In the genomic region with DNA sequence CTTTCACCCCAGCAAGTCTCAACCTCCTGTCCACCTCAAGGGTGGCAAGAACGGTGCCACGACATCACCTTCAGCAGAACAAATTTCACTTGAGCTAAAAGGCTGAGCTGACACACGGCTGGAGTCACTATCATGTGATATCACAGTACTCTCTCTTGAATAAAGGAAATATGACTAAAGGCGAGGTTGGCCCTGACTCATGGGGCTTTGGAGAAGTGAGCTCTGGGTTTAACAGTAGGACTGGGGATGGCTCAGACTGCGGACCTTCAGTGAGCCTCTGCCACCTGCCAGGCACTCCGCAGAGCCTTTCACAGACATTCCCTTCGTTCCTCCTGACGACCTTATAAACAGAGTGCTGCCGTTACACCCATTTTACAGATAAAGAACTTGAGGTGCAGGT, we compare ENCODE assay signal across 9 cellular contexts. TPM values are rescaled to one million over a fixed set of nuclear protein-coding genes. Genes with fewer than 3 reads are reported as not detected.
DNase-seq lines count a peak whose midpoint lies in the region; ATAC-seq, FAIRE-seq and TF ChIP-seq lines count a peak whose summit lies in the region.
"Had no signal": no experiment of that assay in that cellular context is flagged by ENCODE, and none has a peak within 500 bp of the region (broad histone marks: within the 10 kb centered on the region; RNA-seq: fewer than 3 reads in every experiment).

No MANE protein-coding gene starts in this region.

- TF ChIP-seq POLR2A in H54 (IDR thresholded peaks at IDR 0.05; ENCODE audit: low read depth, low read length): no peak

- H3K4me1 ChIP-seq in RWPE2 (ENCODE audit: insufficient read depth, poor library complexity, severe bottlenecking): peaks cover 24% of the 10 kb centered on the region
- H3K4me1 ChIP-seq in kidney (ENCODE audit: control insufficient read depth in 1 of 2, insufficient read depth in 1 of 2, low read depth in 1 of 2, low read length in 2 of 2): no peaks in the 10 kb centered on the region
- H3K4me1 ChIP-seq: suprapubic skin had no signal

- TF ChIP-seq CTCF in RWPE2 (IDR thresholded peaks at IDR 0.05; ENCODE audit: poor library complexity, severe bottlenecking) (no peak), kidney (IDR thresholded peaks at IDR 0.05; ENCODE audit: borderline replicate concordance, extremely low read depth, insufficient read depth) (no peak)

- H3K27ac ChIP-seq in RWPE2 (ENCODE audit: poor library complexity, severe bottlenecking) (peak overlapping the region; percentile 94), kidney (ENCODE audit: low read depth in 2 of 2, low read length in 2 of 2) (no peak overlapping the region)
- H3K27ac ChIP-seq: suprapubic skin had no signal

- H3K9me3 ChIP-seq in RWPE2 (ENCODE audit: severe bottlenecking) (no peaks in the 10 kb centered on the region), kidney (ENCODE audit: control insufficient read depth in 1 of 2, low read length in 2 of 2) (no peaks in the 10 kb centered on the region)
- H3K9me3 ChIP-seq: suprapubic skin had no signal

- ATAC-seq in RWPE2 (ENCODE audit: low read depth): peak; percentile 85
- ATAC-seq in GM19397 (IDR thresholded peaks at IDR 0.05; ENCODE audit: unreplicated experiment): no peak

- FAIRE-seq in H54 (lab: Jason Lieb, UNC) (peak; percentile 98), HTR-8/SVneo (lab: Jason Lieb, UNC) (no peak), kidney (lab: Jason Lieb, UNC) (no peak)

- intact Hi-C loops in kidney (cut with DNase I): no loop called here

- no peak overlapping the region for H3K9ac ChIP-seq in kidney (ENCODE audit: low read length in 2 of 2)

- peak; percentile 90 for DNase-seq in H54 (ENCODE audit: insufficient read length, low spot score)
- no peak for DNase-seq in RWPE2 (ENCODE audit: low spot score)
- DNase-seq in fibroblast of gingiva (ENCODE audit: low read depth): peak; percentile 37
- DNase-seq in stimulated activated CD4-positive, alpha-beta T cell treated with anti-CD3 and anti-CD28 coated beads, Interleukin-4, amount 100 ng/mL, for 24 hours: peak; percentile 39
- no peak for DNase-seq in HTR-8/SVneo (ENCODE audit: insufficient read length, low spot score)
- no peak for DNase-seq in kidney
- DNase-seq: NCI-H187 treated with DMSO at 0.1 percent for 48 hours had no signal

- no peaks in the 10 kb centered on the region for H3K36me3 ChIP-seq in RWPE2 (ENCODE audit: low read depth)
- no peaks in the 10 kb centered on the region for H3K36me3 ChIP-seq in kidney (ENCODE audit: control insufficient read depth in 1 of 2, insufficient read depth in 2 of 2, low read length in 2 of 2)
- H3K36me3 ChIP-seq: suprapubic skin had no signal

- H3K4me3 ChIP-seq in RWPE2 (ENCODE audit: severe bottlenecking) (no peak overlapping the region), kidney (ENCODE audit: low read length in 2 of 2) (no peak overlapping the region)
- H3K4me3 ChIP-seq: suprapubic skin had no signal

- no peaks in the 10 kb centered on the region for H3K27me3 ChIP-seq in RWPE2 (ENCODE audit: insufficient read depth, poor library complexity, severe bottlenecking)
- H3K27me3 ChIP-seq: suprapubic skin had no signal

RNA-seq across cellular contexts. Expression of a gene that starts 25.0 kb away (rescaled TPM):
- total RNA-seq in kidney: 1.5 TPM
- 0.95 TPM for polyA plus RNA-seq in kidney (ENCODE audit: insufficient read depth, low read depth, low replicate concordance)

Comparison
In these comparisons a context has a peak if more than half of its experiments do, and no peak if none do; other contexts are left out.
1. DNase-seq: peak in H54 (single experiment), fibroblast of gingiva (single experiment) and stimulated activated CD4-positive, alpha-beta T cell treated with anti-CD3 and anti-CD28 coated beads, Interleukin-4, amount 100 ng/mL, for 24 hours (single experiment); none in RWPE2 (single experiment), HTR-8/SVneo (single experiment) and kidney (single experiment).